In the genomic region with DNA sequence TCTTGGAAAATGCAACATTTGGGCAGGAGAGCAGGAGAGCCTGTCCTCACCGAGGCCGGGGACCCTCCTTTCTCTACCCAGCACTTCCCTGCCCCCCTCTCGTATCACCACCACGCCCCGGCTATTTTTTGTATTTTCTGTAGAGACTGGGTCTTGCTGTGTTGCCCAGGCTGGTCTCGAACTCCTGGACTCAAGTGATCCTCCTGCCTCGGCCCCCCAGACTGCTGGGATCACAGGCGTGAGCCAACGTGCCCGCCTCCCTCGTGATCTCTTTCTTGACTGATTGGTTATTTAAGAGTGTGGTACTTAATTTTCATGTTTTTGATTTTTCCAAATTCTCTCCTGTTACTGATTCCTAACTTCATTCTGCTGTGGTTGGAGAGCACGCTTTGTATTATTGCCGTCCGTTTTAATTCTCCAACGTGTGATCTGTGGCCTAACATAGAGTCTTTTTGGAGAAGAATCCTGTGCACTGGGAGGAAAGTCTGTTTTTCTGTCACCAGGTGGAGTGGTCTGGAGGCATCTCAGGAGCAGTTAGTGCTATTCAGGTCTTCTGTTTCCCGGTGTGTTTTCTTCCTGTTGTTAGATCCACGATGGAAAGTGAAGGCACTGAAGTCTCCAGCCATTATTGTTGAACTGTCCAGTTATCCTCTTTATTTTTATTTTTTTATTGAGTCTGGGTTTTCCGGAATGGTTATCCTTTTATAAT, we compare ENCODE assay signal across 9 cellular contexts. TPM values are rescaled to one million over a fixed set of nuclear protein-coding genes. Genes with fewer than 3 reads are reported as not detected.
A peak's percentile ranks its signal among the peaks of the same experiment; 100 is the strongest.
DNase-seq lines count a peak whose midpoint lies in the region; ATAC-seq and TF ChIP-seq lines count a peak whose summit lies in the region.
"Had no signal": no experiment of that assay in that cellular context is flagged by ENCODE, and none has a peak within 500 bp of the region (broad histone marks: within the 10 kb centered on the region; RNA-seq: fewer than 3 reads in every experiment).

No MANE protein-coding gene starts in this region.

- no peaks in the 10 kb centered on the region for H3K36me3 Mint-ChIP-seq in activated naive CD8-positive, alpha-beta T cell

- no peaks in the 10 kb centered on the region for H3K9me3 Mint-ChIP-seq in activated naive CD8-positive, alpha-beta T cell (ENCODE audit: low read depth)

- no peak for TF ChIP-seq CTCF in upper lobe of right lung (IDR thresholded peaks at IDR 0.05)

- ATAC-seq in Right ventricle myocardium superior (ENCODE audit: poor library complexity) (no peak), left ventricle myocardium superior (no peak), upper lobe of right lung (no peak), GM19324 (IDR thresholded peaks at IDR 0.05; ENCODE audit: low FRiP score, unreplicated experiment) (no peak)

- H3K9me3 ChIP-seq in upper lobe of right lung, result no peaks in the 10 kb centered on the region

- intact Hi-C loops in Right ventricle myocardium superior (cut with DNase I) (no loop called here), left ventricle myocardium superior (cut with micrococcal nuclease) (no loop called here), upper lobe of right lung (cut with DNase I) (no loop called here)

- H3K36me3 ChIP-seq in upper lobe of right lung, result no peaks in the 10 kb centered on the region

- H3K4me1 ChIP-seq in upper lobe of right lung, result peaks cover 18% of the 10 kb centered on the region

- peak; percentile 37 for DNase-seq in Right ventricle myocardium superior
- DNase-seq in left ventricle myocardium superior, result no peak
- DNase-seq in left kidney (ENCODE audit: low read depth, low spot score), result peak; percentile 38
- no peak for DNase-seq in upper lobe of right lung
- DNase-seq in SIG-M5 (lab: John Stamatoyannopoulos, UW), result no peak
- DNase-seq in NAMALWA (ENCODE audit: low spot score), result no peak
- DNase-seq: NCI-H1694 treated with DMSO at 0.1 percent for 48 hours had no signal

- H3K4me3 ChIP-seq in upper lobe of right lung, result peak overlapping the region; percentile 45

- H3K27ac Mint-ChIP-seq in activated naive CD8-positive, alpha-beta T cell, result no peak overlapping the region

- H3K27me3 ChIP-seq in upper lobe of right lung, result peaks cover 18% of the 10 kb centered on the region

- peak overlapping the region; percentile 11 for H3K27ac ChIP-seq in upper lobe of right lung

- peaks cover 6% of the 10 kb centered on the region for H3K27me3 Mint-ChIP-seq in activated naive CD8-positive, alpha-beta T cell

- peaks cover 15% of the 10 kb centered on the region for H3K4me1 Mint-ChIP-seq in activated naive CD8-positive, alpha-beta T cell (ENCODE audit: low read depth)

- H3K4me3 Mint-ChIP-seq in activated naive CD8-positive, alpha-beta T cell, result peak overlapping the region; percentile 75

RNA-seq across cellular contexts. Expression of gene ZNF778, which starts 40.4 kb away (rescaled TPM):
- total RNA-seq in Right ventricle myocardium superior, result 9.9 TPM
- 8.1 TPM for total RNA-seq in left ventricle myocardium superior
- total RNA-seq in upper lobe of right lung, result 10.3 TPM

RNA-seq across cellular contexts. Expression of gene SLC22A31, which starts 57.6 kb away (rescaled TPM):
- total RNA-seq in Right ventricle myocardium superior (not detected), left ventricle myocardium superior (not detected), upper lobe of right lung (136 TPM)

Comparison
In these comparisons a context has a peak if more than half of its experiments do, and no peak if none do; other contexts are left out.
1. DNase-seq: peak in Right ventricle myocardium superior (single experiment) and left kidney (single experiment); none in left ventricle myocardium superior (single experiment), upper lobe of right lung (single experiment), SIG-M5 (single experiment) and NAMALWA (single experiment).
2. RNA of gene SLC22A31, which starts 57.6 kb away (total RNA-seq): 136 TPM in upper lobe of right lung (single experiment); not detected in Right ventricle myocardium superior (single experiment) and not detected in left ventricle myocardium superior (single experiment); every median in the first group is over 100 times any median in the second.